ENCODE assay signal across 18 cellular contexts in the genomic region with DNA sequence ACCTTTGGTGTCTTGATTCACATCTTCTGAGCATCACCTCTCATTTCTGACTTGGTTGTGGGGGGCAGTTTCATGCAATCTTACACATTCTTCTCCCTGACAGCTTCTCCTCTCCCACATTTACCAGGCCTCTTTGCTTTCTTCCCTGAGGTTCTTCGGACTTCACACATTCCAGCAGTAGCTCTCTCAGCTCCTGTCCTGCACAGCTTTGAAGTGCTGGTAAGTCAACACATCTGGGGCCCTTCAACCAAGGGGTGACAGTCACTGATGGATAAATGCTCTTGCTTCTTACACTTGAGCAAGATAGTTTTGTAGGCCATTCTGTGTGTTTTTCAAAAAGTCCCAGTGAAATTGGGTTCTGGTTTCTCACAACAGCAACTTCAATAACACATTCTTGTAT. TPM values are rescaled to one million over a fixed set of nuclear protein-coding genes. Genes with fewer than 3 reads are reported as not detected.
DNase-seq lines count a peak whose midpoint lies in the region; ATAC-seq, FAIRE-seq and TF ChIP-seq lines count a peak whose summit lies in the region.
"Had no signal": no experiment of that assay in that cellular context is flagged by ENCODE, and none has a peak within 500 bp of the region (broad histone marks: within the 10 kb centered on the region; RNA-seq: fewer than 3 reads in every experiment).

No MANE protein-coding gene starts in this region.

- no peaks in the 10 kb centered on the region for H3K9me3 Mint-ChIP-seq in mesothelial cell of epicardium
- H3K9me3 Mint-ChIP-seq: CD8-positive, alpha-beta T cell had no signal

- H3K4me2 ChIP-seq in HepG2 (ENCODE audit: low read depth, low read length) (no peak overlapping the region), IMR-90 (ENCODE audit: low read depth, low read length) (no peak overlapping the region)

- no peak overlapping the region for H2BK15ac ChIP-seq in IMR-90 (ENCODE audit: low read depth, low read length)

- no peaks in the 10 kb centered on the region for H3K9me1 ChIP-seq in IMR-90 (ENCODE audit: insufficient read depth, low read length)

- H2AK9ac ChIP-seq in IMR-90 (replicated peaks; ENCODE audit: low read depth, low read length, poor library complexity) = no peak overlapping the region

- TF ChIP-seq RAD21 in HepG2 (CRISPR knock-in tag; IDR thresholded peaks at IDR 0.05) = no peak
- no peak for TF ChIP-seq RAD21 in IMR-90 (IDR thresholded peaks at IDR 0.05; ENCODE audit: low read length)

- peak; percentile 39 for DNase-seq in HepG2 (ENCODE audit: low spot score)
- no peak for DNase-seq in right lobe of liver
- DNase-seq in IMR-90 = no peak
- DNase-seq in mesothelial cell of epicardium (ENCODE audit: low spot score in 2 of 2, unreplicated experiment in 2 of 2) = no peak
- no peak for DNase-seq in thyroid gland
- DNase-seq in activated CD4-positive, CD25-positive, alpha-beta regulatory T cell treated with anti-CD3 and anti-CD28 coated beads, Interleukin-2, amount 50 U/mL, for 72 hours = no peak
- DNase-seq in NCI-H524 treated with DMSO at 0.1 percent for 48 hours (lab: John Stamatoyannopoulos, UW) = no peak
- DNase-seq: ACHN; C1 segment of cervical spinal cord; CD8-positive, alpha-beta T cell; COR-L47; DMS53; GM23248 had no signal

- H4K8ac ChIP-seq in IMR-90 (ENCODE audit: low read depth in 2 of 2, low read length in 2 of 2) = no peak overlapping the region

- no peak overlapping the region for H3K23ac ChIP-seq in IMR-90 (ENCODE audit: low read depth, low read length)

- H3K36me3 ChIP-seq in HepG2 (replicated peaks in 1 of 2; ENCODE audit: control insufficient read depth in 1 of 2, insufficient read depth in 2 of 2, low read length in 2 of 2) (no peaks in the 10 kb centered on the region), right lobe of liver (no peaks in the 10 kb centered on the region), IMR-90 (ENCODE audit: control insufficient read depth, insufficient read depth, low read length) (no peaks in the 10 kb centered on the region), thyroid gland (no peaks in the 10 kb centered on the region)

- no peak overlapping the region for H3K18ac ChIP-seq in IMR-90 (ENCODE audit: low read depth, low read length)

- H3K9me3 ChIP-seq in HepG2 (ENCODE audit: low read length) = no peaks in the 10 kb centered on the region
- H3K9me3 ChIP-seq in right lobe of liver = no peaks in the 10 kb centered on the region
- no peaks in the 10 kb centered on the region for H3K9me3 ChIP-seq in IMR-90 (ENCODE audit: control insufficient read depth, insufficient read depth, low read length)
- H3K9me3 ChIP-seq in thyroid gland = no peaks in the 10 kb centered on the region

- in situ Hi-C loops in HepG2 (cut with HindIII; ENCODE audit: extremely low pct_ligation_motif_present, low pct_unique_long_range_greater_than_20kb) = no loop called here
- in situ Hi-C loops in IMR-90 (cut with MboI; ENCODE audit: low sequenced_read_pairs) = loop anchor here (25.0 kb wide), 1 partner anchor 1974 kb away; a partner anchor contains a TSS

- H3K79me2 ChIP-seq in HepG2 (ENCODE audit: insufficient read depth, low read length) = peaks cover 19% of the 10 kb centered on the region

- H3K4me3 ChIP-seq in HepG2 (replicated peaks in 1 of 3; ENCODE audit: insufficient read depth in 1 of 3, low read depth in 2 of 3, low read length in 3 of 3) (no peak overlapping the region), right lobe of liver (no peak overlapping the region), IMR-90 (ENCODE audit: insufficient read depth, low read depth, low read length) (no peak overlapping the region), thyroid gland (replicated peaks in 1 of 3) (no peak overlapping the region)
- H3K4me3 ChIP-seq: GM23248 had no signal

- H3K79me1 ChIP-seq in IMR-90 (ENCODE audit: low read depth in 1 of 2, low read length in 2 of 2) = peaks cover 8 to 20% of the 10 kb centered on the region in 2 experiments; a peak in 3 of 4 replicates

- H4K5ac ChIP-seq in IMR-90 (ENCODE audit: low read depth, low read length) = no peak overlapping the region

- H2BK120ac ChIP-seq in IMR-90 (ENCODE audit: low read depth, low read length) = no peak overlapping the region

- peak overlapping the region; percentile 5 for H3K4me3 Mint-ChIP-seq in mesothelial cell of epicardium
- H3K4me3 Mint-ChIP-seq: CD8-positive, alpha-beta T cell had no signal

- no peak overlapping the region for H3K14ac ChIP-seq in IMR-90 (replicated peaks; ENCODE audit: low read depth, low read length)

- POLR2A ChIA-PET in HepG2 (lab: Yijun Ruan, JAX) = no interaction called here
- POLR2A ChIA-PET in IMR-90 (lab: Charles Lee; ENCODE audit: unreplicated experiment) = no interaction called here

- 3% methylated on average over 1 of the region's 1 CpG for WGBS in HepG2 (ENCODE audit: low lambda C conversion rate)
- WGBS in right lobe of liver (ENCODE audit: insufficient coverage, low coverage, low lambda C conversion rate, missing lambda C conversion rate) = 82% methylated on average over 1 of the region's 1 CpG
- WGBS in IMR-90 (ENCODE audit: extremely low coverage in 2 of 2, insufficient read length in 1 of 2), 2 experiments = 20% methylated on average over 1 of the region's 1 CpG; no CpG with 5 or more reads in 1 of the 2 experiments
- WGBS in thyroid gland, 2 donors = 73 to 85% methylated on average over 1 of the region's 1 CpG

- ATAC-seq in HepG2 (peak; percentile 13; the same call in 1 of the 3 replicates), right lobe of liver (no peak), IMR-90 (ENCODE audit: low read depth) (no peak), HG03025 (IDR thresholded peaks at IDR 0.05; ENCODE audit: low FRiP score, unreplicated experiment) (no peak)
- ATAC-seq: CD8-positive, alpha-beta T cell; HCT116 had no signal

- TF ChIP-seq CTCF in HepG2 (CRISPR knock-in tag; IDR thresholded peaks at IDR 0.05) (no peak), right lobe of liver (IDR thresholded peaks at IDR 0.05) (no peak), IMR-90 (conservative IDR thresholded peaks at IDR 0.05; ENCODE audit: low read depth, low read length) (no peak), mesothelial cell of epicardium (IDR thresholded peaks at IDR 0.05; ENCODE audit: unreplicated experiment) (no peak), thyroid gland (IDR thresholded peaks at IDR 0.05) (no peak)

- no peaks in the 10 kb centered on the region for H3K27me3 Mint-ChIP-seq in mesothelial cell of epicardium (ENCODE audit: low read depth)

- no peak overlapping the region for H3K56ac ChIP-seq in IMR-90 (ENCODE audit: extremely low read depth, insufficient read depth, low read length)

- dilution Hi-C loops in IMR-90 (cut with HindIII; ENCODE audit: low sequenced_read_pairs, unreplicated experiment) = no loop called here

- peaks cover 2% of the 10 kb centered on the region for H3K36me3 Mint-ChIP-seq in mesothelial cell of epicardium

- H3K27me3 ChIP-seq in HepG2 (ENCODE audit: control insufficient read depth in 1 of 2, insufficient read depth in 2 of 2, low read length in 2 of 2) (no peaks in the 10 kb centered on the region; a peak in 1 of 5 replicates), right lobe of liver (no peaks in the 10 kb centered on the region), IMR-90 (ENCODE audit: control insufficient read depth, insufficient read depth, low read length) (no peaks in the 10 kb centered on the region), thyroid gland (no peaks in the 10 kb centered on the region)

- no peaks in the 10 kb centered on the region for H4K20me1 ChIP-seq in HepG2 (ENCODE audit: insufficient read depth, low read length)
- H4K20me1 ChIP-seq in IMR-90 (ENCODE audit: insufficient read depth, low read length) = no peaks in the 10 kb centered on the region

- H3K4ac ChIP-seq in IMR-90 (ENCODE audit: low read depth, low read length) = no peak overlapping the region

- CTCF ChIA-PET in HepG2 (lab: Yijun Ruan, JAX; ENCODE audit: low intra/inter-chr PET ratio, low total read pairs) (no interaction called here), IMR-90 (lab: Yijun Ruan, JAX) (no interaction called here)

- intact Hi-C loops in HepG2 (cut with micrococcal nuclease; ENCODE audit: unreplicated experiment) = loop anchor here (10.0 kb wide), 1 partner anchor 333 kb away; a partner anchor contains a TSS
- intact Hi-C loops in right lobe of liver (cut with DNase I) = no loop called here
- intact Hi-C loops in IMR-90 (cut with micrococcal nuclease) = no loop called here
- intact Hi-C loops in thyroid gland (cut with DNase I) = no loop called here

- no peak overlapping the region for H2BK20ac ChIP-seq in IMR-90 (ENCODE audit: low read depth, low read length)

- no peak overlapping the region for H2BK5ac ChIP-seq in IMR-90 (ENCODE audit: low read depth, low read length, poor library complexity, severe bottlenecking)

- H3K27ac ChIP-seq in HepG2 (ENCODE audit: extremely low read length, insufficient read depth, low read length) (no peak overlapping the region), right lobe of liver (no peak overlapping the region), IMR-90 (ENCODE audit: insufficient read depth, low read length) (no peak overlapping the region), thyroid gland (peak overlapping the region; percentile 82 to 95 (median 82))
- H3K27ac ChIP-seq: GM23248 had no signal

- BruUV-seq in HepG2 (replicated peaks; lab: Mats Ljungman, UMichigan) = no TSS peak
- BruUV-seq in IMR-90 (replicated peaks; lab: Mats Ljungman, UMichigan) = no TSS peak

- H3K27ac Mint-ChIP-seq in mesothelial cell of epicardium = peak overlapping the region; percentile 74
- H3K27ac Mint-ChIP-seq: B cell; CD8-positive, alpha-beta T cell had no signal

- H3K4me1 Mint-ChIP-seq in mesothelial cell of epicardium = peaks cover 37% of the 10 kb centered on the region

- no peak for TF ChIP-seq POLR2A in HepG2 (IDR thresholded peaks at IDR 0.05; ENCODE audit: insufficient read depth in 1 of 2, low read depth in 2 of 2, low read length in 2 of 2)
- no peak for TF ChIP-seq POLR2A in right lobe of liver (IDR thresholded peaks at IDR 0.05)
- no peak for TF ChIP-seq POLR2A in IMR-90 (IDR thresholded peaks at IDR 0.05; ENCODE audit: low read depth, low read length)
- TF ChIP-seq POLR2A in thyroid gland (IDR thresholded peaks at IDR 0.05) = no peak

- FAIRE-seq in HepG2 (lab: Jason Lieb, UNC) = no peak
- FAIRE-seq: H54, HTR-8/SVneo had no signal

- H2AFZ ChIP-seq in HepG2 (ENCODE audit: low read length) (no peak overlapping the region), IMR-90 (replicated peaks; ENCODE audit: low read length, poor library complexity) (peak overlapping the region; percentile 41)
- H2AFZ ChIP-seq: GM23248 had no signal

- no peak for TF ChIP-seq EP300 in HepG2 (IDR thresholded peaks at IDR 0.05; ENCODE audit: low read depth in 2 of 2, low read length in 2 of 2)
- TF ChIP-seq EP300 in HepG2 (CRISPR knock-in tag; IDR thresholded peaks at IDR 0.05; ENCODE audit: borderline replicate concordance) = no peak

- H3K4me1 ChIP-seq in HepG2 (ENCODE audit: insufficient read depth, low read length) (peaks cover 38% of the 10 kb centered on the region), right lobe of liver (peaks cover 0 to 17% (median 0%) of the 10 kb centered on the region in 4 donors), IMR-90 (ENCODE audit: control insufficient read depth, insufficient read depth, low read length) (peaks cover 4% of the 10 kb centered on the region; the same call in 1 of the 2 replicates), thyroid gland (peaks cover 33 to 37% of the 10 kb centered on the region in 2 donors)

- H2AK5ac ChIP-seq in IMR-90 (ENCODE audit: low read depth, low read length) = no peak overlapping the region

- H3K9ac ChIP-seq in HepG2 (ENCODE audit: insufficient read depth, low read depth, low read length) (no peak overlapping the region), IMR-90 (ENCODE audit: low read depth, low read length) (no peak overlapping the region)
- H3K9ac ChIP-seq: GM23248 had no signal

- H4K91ac ChIP-seq in IMR-90 (ENCODE audit: insufficient read depth, low read depth, low read length) = no peak overlapping the region

RNA-seq across cellular contexts. Expression of a gene that starts 2.5 kb away (rescaled TPM):
- total RNA-seq in HepG2 (2016; rRNA removed; fragmentation: Illumina TruSeq; extraction: Trizol) (13.5 and 14.0 TPM in 2 replicates), right lobe of liver (10 to 100 TPM in 5 of 6 experiments, 1 to 10 TPM in 1; 9.8 to 13.9 (median 12.9) TPM), IMR-90 (2012; rRNA removed) (19.0 and 33.9 TPM in 2 replicates), mesothelial cell of epicardium (26.6 to 27.1 TPM (median 27.0 TPM) in 3 replicates), thyroid gland (10 to 100 TPM; 25.0 to 34.6 (median 28.4) TPM)
- total RNA-seq in HepG2 (2016; cell fraction: cytosol; rRNA removed; fragmentation: Illumina TruSeq; extraction: Trizol; ENCODE audit: low read depth) = 6.3 and 6.6 TPM in 2 replicates
- total RNA-seq in HepG2 (2016; cell fraction: insoluble cytoplasmic fraction; rRNA removed; fragmentation: Illumina TruSeq; extraction: Trizol) = 13.1 and 13.6 TPM in 2 replicates
- total RNA-seq in HepG2 (2016; cell fraction: membrane; rRNA removed; fragmentation: Illumina TruSeq; extraction: Trizol) = 20.5 and 21.8 TPM in 2 replicates
- total RNA-seq in HepG2 (2016; cell fraction: nucleus; rRNA removed; fragmentation: Illumina TruSeq; extraction: Trizol) = 13.5 and 14.5 TPM in 2 replicates
- polyA plus RNA-seq in HepG2 (2011; rRNA removed) (8.7 and 9.5 TPM in 2 replicates), IMR-90 (2012; rRNA removed) (15.9 and 21.1 TPM in 2 replicates)
- 4.4 and 7.4 TPM in 2 replicates for polyA plus RNA-seq in HepG2 (2011; cell fraction: cytosol; rRNA removed)
- polyA plus RNA-seq in HepG2 (2011; cell fraction: nucleus; rRNA removed) = 5.5 and 7.4 TPM in 2 replicates
- 13.0 and 13.3 TPM in 2 replicates for polyA plus RNA-seq in HepG2 (2012)
- polyA plus RNA-seq in HepG2 (2016; cell fraction: cytosol; fragmentation: Illumina TruSeq; extraction: Trizol; ENCODE audit: low read depth) = 11.6 and 14.0 TPM in 2 replicates
- 17.5 and 19.2 TPM in 2 replicates for polyA plus RNA-seq in HepG2 (2016; cell fraction: insoluble cytoplasmic fraction; fragmentation: Illumina TruSeq; extraction: Trizol; ENCODE audit: low read depth)
- polyA plus RNA-seq in HepG2 (2016; cell fraction: membrane; fragmentation: Illumina TruSeq; extraction: Trizol; ENCODE audit: low read depth) = 23.9 and 24.3 TPM in 2 replicates
- 20.2 and 21.1 TPM in 2 replicates for polyA plus RNA-seq in HepG2 (2016; cell fraction: nucleus; fragmentation: Illumina TruSeq; extraction: Trizol; ENCODE audit: insufficient read depth, low read depth)
- 1.3 and 3.5 TPM in 2 replicates for polyA minus RNA-seq in HepG2 (2011; rRNA and poly(A)+ RNA removed; ENCODE audit: low replicate concordance)
- 3.8 and 4.8 TPM in 2 replicates for polyA minus RNA-seq in HepG2 (2011; cell fraction: cytosol; rRNA and poly(A)+ RNA removed)
- polyA minus RNA-seq in HepG2 (2011; cell fraction: nucleus; rRNA and poly(A)+ RNA removed) = 10.2 and 12.6 TPM in 2 replicates
- polyA plus RNA-seq in IMR-90 (2012; cell fraction: cytosol; rRNA removed) = 3.6 and 4.1 TPM in 2 replicates
- 2.4 and 20.8 TPM in 2 replicates for polyA plus RNA-seq in IMR-90 (2012; cell fraction: nucleus; rRNA removed; ENCODE audit: low replicate concordance)

Comparison
In these comparisons a context has a peak if more than half of its experiments do, and no peak if none do; other contexts are left out.
1. H3K27ac ChIP-seq: peak in thyroid gland (3 of 3); none in HepG2 (single experiment), right lobe of liver (0 of 3) and IMR-90 (single experiment).